ENCODE assay signal across 1 cellular context in the genomic region with DNA sequence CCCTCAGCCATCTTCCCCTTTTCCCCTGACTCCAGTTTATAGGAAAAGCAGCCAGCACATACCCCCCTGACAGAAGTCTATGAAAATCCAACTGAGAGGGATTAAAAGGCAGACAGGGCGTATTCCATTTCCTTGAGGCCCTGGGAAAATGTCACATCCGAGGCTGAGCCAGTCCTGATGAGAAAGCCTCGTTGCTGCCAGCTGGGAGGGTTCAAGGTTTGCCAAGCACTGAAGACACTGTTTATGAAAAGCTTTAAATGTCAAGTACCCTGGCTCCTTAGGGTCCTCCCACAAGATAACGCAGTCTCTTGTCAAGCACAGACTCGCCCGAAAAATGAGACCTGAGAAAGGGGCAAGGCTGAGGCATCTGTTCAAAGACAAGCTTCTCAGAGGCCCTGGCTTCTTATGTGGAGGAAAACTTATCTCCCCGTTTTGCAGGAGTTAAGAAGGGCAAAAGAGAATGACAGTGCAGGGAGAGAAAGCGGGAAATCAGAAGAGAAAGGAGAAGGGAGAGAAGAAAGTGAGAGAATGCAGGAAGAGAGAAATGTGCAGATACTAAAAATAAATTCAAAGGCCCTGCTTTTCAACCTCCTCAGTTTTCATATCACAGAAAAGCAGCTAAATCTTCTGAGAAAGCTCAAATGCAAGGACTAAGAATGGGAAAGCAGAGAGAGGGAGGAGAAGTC.
TF ChIP-seq lines count a peak whose summit lies in the region.

No MANE protein-coding gene starts in this region.

TF ChIP-seq in HEK293, 187 proteins besides CTCF, POLR2A, EP300 and RAD21 (continued from another document):
- TF ChIP-seq ZXDB (tag by site-specific recombination; IDR thresholded peaks at IDR 0.05) = 0 out of 2 replicates have a peak, but pooled peaks have one; percentile 26
- peak; percentile 41; the same call in 1 of the 2 replicates for TF ChIP-seq ZSCAN30 (tag by site-specific recombination; IDR thresholded peaks at IDR 0.05)
- TF ChIP-seq, protein P1, sequence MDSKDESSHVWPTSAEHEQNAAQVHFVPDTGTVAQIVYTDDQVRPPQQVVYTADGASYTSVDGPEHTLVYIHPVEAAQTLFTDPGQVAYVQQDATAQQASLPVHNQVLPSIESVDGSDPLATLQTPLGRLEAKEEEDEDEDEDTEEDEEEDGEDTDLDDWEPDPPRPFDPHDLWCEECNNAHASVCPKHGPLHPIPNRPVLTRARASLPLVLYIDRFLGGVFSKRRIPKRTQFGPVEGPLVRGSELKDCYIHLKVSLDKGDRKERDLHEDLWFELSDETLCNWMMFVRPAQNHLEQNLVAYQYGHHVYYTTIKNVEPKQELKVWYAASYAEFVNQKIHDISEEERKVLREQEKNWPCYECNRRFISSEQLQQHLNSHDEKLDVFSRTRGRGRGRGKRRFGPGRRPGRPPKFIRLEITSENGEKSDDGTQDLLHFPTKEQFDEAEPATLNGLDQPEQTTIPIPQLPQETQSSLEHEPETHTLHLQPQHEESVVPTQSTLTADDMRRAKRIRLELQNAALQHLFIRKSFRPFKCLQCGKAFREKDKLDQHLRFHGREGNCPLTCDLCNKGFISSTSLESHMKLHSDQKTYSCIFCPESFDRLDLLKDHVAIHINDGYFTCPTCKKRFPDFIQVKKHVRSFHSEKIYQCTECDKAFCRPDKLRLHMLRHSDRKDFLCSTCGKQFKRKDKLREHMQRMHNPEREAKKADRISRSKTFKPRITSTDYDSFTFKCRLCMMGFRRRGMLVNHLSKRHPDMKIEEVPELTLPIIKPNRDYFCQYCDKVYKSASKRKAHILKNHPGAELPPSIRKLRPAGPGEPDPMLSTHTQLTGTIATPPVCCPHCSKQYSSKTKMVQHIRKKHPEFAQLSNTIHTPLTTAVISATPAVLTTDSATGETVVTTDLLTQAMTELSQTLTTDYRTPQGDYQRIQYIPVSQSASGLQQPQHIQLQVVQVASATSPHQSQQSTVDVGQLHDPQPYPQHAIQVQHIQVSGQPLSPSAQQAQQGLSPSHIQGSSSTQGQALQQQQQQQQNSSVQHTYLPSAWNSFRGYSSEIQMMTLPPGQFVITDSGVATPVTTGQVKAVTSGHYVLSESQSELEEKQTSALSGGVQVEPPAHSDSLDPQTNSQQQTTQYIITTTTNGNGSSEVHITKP (tag by site-specific recombination; IDR thresholded peaks at IDR 0.05) = 0 out of 2 replicates have a peak, but pooled peaks have one; percentile 9
- 0 out of 2 replicates have a peak, but pooled peaks have one; percentile 18 for TF ChIP-seq ZNF629 (tag by site-specific recombination; IDR thresholded peaks at IDR 0.05)
- TF ChIP-seq ZBTB48 (tag by site-specific recombination; IDR thresholded peaks at IDR 0.05) = peak; percentile 26; the same call in 1 of the 2 replicates
- peak; percentile 52 for TF ChIP-seq SP7 (tag by site-specific recombination; IDR thresholded peaks at IDR 0.05)
- peak; percentile 60; the same call in 1 of the 2 replicates for TF ChIP-seq ZNF843 (tag by site-specific recombination; IDR thresholded peaks at IDR 0.05)
- TF ChIP-seq ZNF140 (tag by site-specific recombination; IDR thresholded peaks at IDR 0.05) = no peak
- peak; percentile 30; the same call in 1 of the 2 replicates for TF ChIP-seq GLIS1 (tag by site-specific recombination; IDR thresholded peaks at IDR 0.05)
- TF ChIP-seq ZNF785 (tag by site-specific recombination; IDR thresholded peaks at IDR 0.05) = no peak
- TF ChIP-seq ZFP69B (tag by site-specific recombination; IDR thresholded peaks at IDR 0.05) = no peak
- peak; percentile 98; the same call in 1 of the 2 replicates for TF ChIP-seq MZF1 (tag by site-specific recombination; IDR thresholded peaks at IDR 0.05; ENCODE audit: borderline replicate concordance)
- no peak for TF ChIP-seq MYNN (tag by site-specific recombination; IDR thresholded peaks at IDR 0.05; ENCODE audit: borderline replicate concordance)
- TF ChIP-seq ZNF174 (tag by site-specific recombination; IDR thresholded peaks at IDR 0.05) = no peak
- peak; percentile 55 for TF ChIP-seq ZIC2 (tag by site-specific recombination; IDR thresholded peaks at IDR 0.05)
- TF ChIP-seq ZNF510 (tag by site-specific recombination; IDR thresholded peaks at IDR 0.05; ENCODE audit: insufficient replicate concordance) = no peak
- no peak for TF ChIP-seq ZNF701 (tag by site-specific recombination; IDR thresholded peaks at IDR 0.05)
- peak; percentile 99 for TF ChIP-seq PRDM1 (tag by site-specific recombination; IDR thresholded peaks at IDR 0.05)
- no peak for TF ChIP-seq ZNF555 (tag by site-specific recombination; conservative IDR thresholded peaks at IDR 0.05)
- no peak for TF ChIP-seq SALL2 (tag by site-specific recombination; IDR thresholded peaks at IDR 0.05; ENCODE audit: borderline replicate concordance)
- TF ChIP-seq ZNF114 (tag by site-specific recombination; IDR thresholded peaks at IDR 0.05) = no peak
